8 cellular contexts compared by ENCODE assay signal in the genomic region with DNA sequence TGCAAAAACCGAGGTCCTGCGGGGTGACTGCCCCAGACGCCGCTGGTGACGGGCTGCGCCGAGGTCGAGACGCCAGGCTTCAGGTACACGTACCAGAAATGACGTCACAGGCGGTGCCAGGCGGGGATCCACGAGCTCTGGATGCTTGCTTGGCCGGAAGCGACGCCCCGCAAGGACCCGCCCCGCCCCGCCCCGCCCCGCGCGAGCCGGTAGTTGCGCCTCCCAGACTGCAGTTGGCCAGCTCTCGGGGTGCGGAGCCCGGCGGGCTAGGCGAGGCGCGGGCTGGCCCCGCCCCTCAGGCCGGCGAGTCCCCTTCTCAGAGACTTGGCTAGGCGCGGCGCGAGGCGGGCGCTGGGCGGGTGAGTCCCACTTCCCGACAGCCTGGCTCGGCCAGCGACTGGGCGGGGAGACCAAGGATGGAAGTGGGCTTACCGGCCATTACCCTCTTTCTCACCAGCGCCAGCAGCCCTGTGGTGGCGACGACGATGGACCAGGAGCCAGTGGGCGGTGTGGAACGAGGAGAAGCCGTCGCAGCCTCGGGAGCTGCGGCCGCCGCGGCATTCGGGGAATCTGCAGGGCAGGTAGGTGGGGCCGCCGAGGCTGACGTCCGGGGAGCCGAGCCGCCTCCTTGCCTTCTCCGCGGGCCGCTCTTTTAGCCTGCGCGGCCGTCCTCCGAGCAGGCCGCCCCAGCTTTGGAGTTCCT. TPM values are rescaled to one million over a fixed set of nuclear protein-coding genes. Genes with fewer than 3 reads are reported as not detected.
DNase-seq lines count a peak whose midpoint lies in the region; ATAC-seq and TF ChIP-seq lines count a peak whose summit lies in the region.

A gene with protein sequence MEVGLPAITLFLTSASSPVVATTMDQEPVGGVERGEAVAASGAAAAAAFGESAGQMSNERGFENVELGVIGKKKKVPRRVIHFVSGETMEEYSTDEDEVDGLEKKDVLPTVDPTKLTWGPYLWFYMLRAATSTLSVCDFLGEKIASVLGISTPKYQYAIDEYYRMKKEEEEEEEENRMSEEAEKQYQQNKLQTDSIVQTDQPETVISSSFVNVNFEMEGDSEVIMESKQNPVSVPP (plus strand): TSS at position 225 of the 703 bp plus-strand sequence. CDS start 192 bp downstream, at position 417.

- H3K4me1 Mint-ChIP-seq in dendritic cell treated with granulocyte-macrophage colony-stimulating factor and Interleukin-4, amounts not matched to agents 40 ng/mL and 50 ng/mL, for 4 days (ENCODE audit: low read depth), result peaks cover 38% of the 10 kb centered on the region

- peak within 1 kb of the TSS; percentile 97 to 98 for H3K27ac ChIP-seq in left lung

- H3K36me3 ChIP-seq in left lung, result peaks cover 0 to 17% of the 10 kb centered on the region in 2 donors

- ATAC-seq in GM19438 (IDR thresholded peaks at IDR 0.05; ENCODE audit: low read depth, unreplicated experiment) (peak; percentile 95), HG03571 (IDR thresholded peaks at IDR 0.05; ENCODE audit: unreplicated experiment) (peak; percentile 93), left lung (peak; percentile 98)

- H3K4me1 ChIP-seq in left lung, result peaks cover 18 to 48% of the 10 kb centered on the region in 2 donors

- peak in 1 of 2 donors; percentile 57 for TF ChIP-seq CTCF in left lung (IDR thresholded peaks at IDR 0.05)

- H3K9me3 Mint-ChIP-seq in dendritic cell treated with granulocyte-macrophage colony-stimulating factor and Interleukin-4, amounts not matched to agents 40 ng/mL and 50 ng/mL, for 4 days, result no peaks in the 10 kb centered on the region

- intact Hi-C loops in dendritic cell treated with granulocyte-macrophage colony-stimulating factor and Interleukin-4, amounts not matched to agents 40 ng/mL and 50 ng/mL, for 4 days (cut with micrococcal nuclease), result loop anchor here (1.0 to 10.0 kb wide), 4 partner anchors 64 to 369 kb away; a partner anchor contains a TSS
- intact Hi-C loops in left lung (cut with DNase I), result no loop called here

- DNase-seq in CD1c-positive myeloid dendritic cell (ENCODE audit: extremely low spot score) (peak; percentile 98), NCI-H774 (lab: John Stamatoyannopoulos, UW) (peak; percentile 97), left lung (peak; percentile 99 to 100)
- DNase-seq in activated CD4-positive, alpha-beta T cell treated with anti-CD3 and anti-CD28 coated beads, Interleukin-2, amount 50 U/mL, for 4 hours, result peak; percentile 98
- peak; percentile 97 for DNase-seq in stimulated activated CD4-positive, alpha-beta T cell treated with anti-CD3 and anti-CD28 coated beads, Interleukin-2, amount 100 ng/mL, for 4 hours (ENCODE audit: low read depth)

- H3K9me3 ChIP-seq in left lung, result no peaks in the 10 kb centered on the region

- H3K27me3 Mint-ChIP-seq in dendritic cell treated with granulocyte-macrophage colony-stimulating factor and Interleukin-4, amounts not matched to agents 40 ng/mL and 50 ng/mL, for 4 days, result no peaks in the 10 kb centered on the region

- H3K4me3 Mint-ChIP-seq in dendritic cell treated with granulocyte-macrophage colony-stimulating factor and Interleukin-4, amounts not matched to agents 40 ng/mL and 50 ng/mL, for 4 days, result peak within 1 kb of the TSS; percentile 99

- no peaks in the 10 kb centered on the region for H3K27me3 ChIP-seq in left lung

- peak within 1 kb of the TSS; percentile 72 to 77 for H3K4me3 ChIP-seq in left lung

- H3K36me3 Mint-ChIP-seq in dendritic cell treated with granulocyte-macrophage colony-stimulating factor and Interleukin-4, amounts not matched to agents 40 ng/mL and 50 ng/mL, for 4 days (ENCODE audit: low read depth), result peaks cover 25% of the 10 kb centered on the region

- H3K27ac Mint-ChIP-seq in dendritic cell treated with granulocyte-macrophage colony-stimulating factor and Interleukin-4, amounts not matched to agents 40 ng/mL and 50 ng/mL, for 4 days, result peak within 1 kb of the TSS; percentile 98

RNA-seq across cellular contexts. Expression of the gene that starts here (rescaled TPM):
- total RNA-seq in left lung, result 100 to 1,000 TPM; 100 to 141 TPM

Comparison
In these comparisons a context has a peak if more than half of its experiments do, and no peak if none do; other contexts are left out.
1. Peak in every context shown above with its lines: DNase-seq, ATAC-seq, H3K4me3 ChIP-seq and H3K27ac ChIP-seq.